22 cellular contexts compared by ENCODE assay signal in genomic region chr11:102603576-102603975, GRCh38. TPM values are rescaled to one million over a fixed set of nuclear protein-coding genes. Genes with fewer than 3 reads are reported as not detected.
A peak's percentile ranks its signal among the peaks of the same experiment; 100 is the strongest.
DNase-seq lines count a peak whose midpoint lies in the region; ATAC-seq and TF ChIP-seq lines count a peak whose summit lies in the region.
"Had no signal": no experiment of that assay in that cellular context is flagged by ENCODE, and none has a peak within 500 bp of the region (broad histone marks: within the 10 kb centered on the region; RNA-seq: fewer than 3 reads in every experiment).

No MANE protein-coding gene starts in this region.

- H3K27me3 ChIP-seq in HCT116 (ENCODE audit: insufficient read depth, low read length) (no peaks in the 10 kb centered on the region), SJSA1 (replicated peaks) (no peaks in the 10 kb centered on the region), gastroesophageal sphincter (no peaks in the 10 kb centered on the region), skeletal muscle satellite cell (ENCODE audit: control insufficient read depth, insufficient read depth, low read length) (no peaks in the 10 kb centered on the region)
- H3K27me3 ChIP-seq: cardiac muscle cell, heart left ventricle had no signal

- no peak overlapping the region for H3K27ac Mint-ChIP-seq in naive thymus-derived CD8-positive, alpha-beta T cell
- H3K27ac Mint-ChIP-seq: immature natural killer cell; natural killer cell treated with Interleukin-12 subunit alpha and Interleukin-12 subunit beta and Interleukin-15 and Interleukin-18, amount 100 ng/mL, for 72 hours; stimulated activated naive CD8-positive, alpha-beta T cell treated with anti-CD3 and anti-CD28 coated beads, Interleukin-15, Interleukin-2, amounts not matched to agents 100 ng/mL and 50 ng/mL, for 24 hours had no signal

- H3K9me3 ChIP-seq in HCT116 (ENCODE audit: control insufficient read depth in 1 of 2, insufficient read depth in 1 of 2, low read depth in 1 of 2, low read length in 2 of 2), result no peaks in the 10 kb centered on the region
- H3K9me3 ChIP-seq in SJSA1 (replicated peaks), result no peaks in the 10 kb centered on the region
- H3K9me3 ChIP-seq in gastroesophageal sphincter, result no peaks in the 10 kb centered on the region
- no peaks in the 10 kb centered on the region for H3K9me3 ChIP-seq in skeletal muscle satellite cell (replicated peaks; ENCODE audit: low read length)
- H3K9me3 ChIP-seq: heart left ventricle, lower lobe of right lung, psoas muscle had no signal

- H3K4me3 ChIP-seq in HCT116 (replicated peaks in 1 of 2; ENCODE audit: low read depth in 1 of 2, low read length in 2 of 2) (peak overlapping the region in 1 of 2 experiments; percentile 27; a peak in 3 of 4 replicates), SJSA1 (no peak overlapping the region), gastroesophageal sphincter (no peak overlapping the region), skeletal muscle satellite cell (ENCODE audit: low read length) (peak overlapping the region; percentile 1)
- H3K4me3 ChIP-seq: cardiac muscle cell, heart left ventricle, lower lobe of right lung, psoas muscle had no signal

- POLR2A ChIA-PET in HCT116 (lab: Charles Lee), result interaction anchor here (1.0 kb wide), 1 partner anchor 9 kb away, joined by 5 read pairs; no protein-coding TSS in a partner anchor
- POLR2A ChIA-PET in naive thymus-derived CD8-positive, alpha-beta T cell (lab: Charles Lee), result interaction anchor here (0.7 kb wide), 1 partner anchor 107 kb away, joined by 3 read pairs; no protein-coding TSS in a partner anchor

- RAD21 ChIA-PET in HCT116 (lab: Charles Lee; ENCODE audit: low non-redundant PET in 1 of 2, low total read pairs in 2 of 2, uncharacterized antibody in 2 of 2, unreplicated experiment in 2 of 2), result interaction anchor here (0.6 to 1.4 kb wide), 4 partner anchors 9 to 85 kb away, joined by 3 to 7 read pairs (median 4); no protein-coding TSS in a partner anchor

- TF ChIP-seq POLR2A in HCT116 (IDR thresholded peaks at IDR 0.05; ENCODE audit: borderline replicate concordance, extremely low read depth, insufficient read depth, insufficient read length) (no peak), gastroesophageal sphincter (IDR thresholded peaks at IDR 0.05) (no peak)

- H3K4me1 ChIP-seq in HCT116 (ENCODE audit: control insufficient read depth in 1 of 2, insufficient read depth in 2 of 2, low read length in 2 of 2) (peaks cover 72 to 98% of the 10 kb centered on the region in 2 experiments), SJSA1 (replicated peaks) (peaks cover 51% of the 10 kb centered on the region), gastroesophageal sphincter (peaks cover 0 to 4% (median 0%) of the 10 kb centered on the region in 3 donors), skeletal muscle satellite cell (ENCODE audit: control insufficient read depth, insufficient read depth, low read length) (peaks cover 39% of the 10 kb centered on the region)
- H3K4me1 ChIP-seq: lower lobe of right lung, psoas muscle had no signal

- H3K36me3 ChIP-seq in HCT116 (ENCODE audit: control insufficient read depth in 1 of 2, insufficient read depth in 2 of 2, low read length in 2 of 2), result no peaks in the 10 kb centered on the region
- H3K36me3 ChIP-seq in SJSA1, result no peaks in the 10 kb centered on the region
- no peaks in the 10 kb centered on the region for H3K36me3 ChIP-seq in gastroesophageal sphincter
- no peaks in the 10 kb centered on the region for H3K36me3 ChIP-seq in skeletal muscle satellite cell (ENCODE audit: insufficient read depth, low read length)
- H3K36me3 ChIP-seq: cardiac muscle cell, heart left ventricle, lower lobe of right lung had no signal

- no peaks in the 10 kb centered on the region for H3K79me2 ChIP-seq in HCT116 (ENCODE audit: insufficient read depth, low read length)

- H3K27me3 Mint-ChIP-seq in naive thymus-derived CD8-positive, alpha-beta T cell, result peaks cover 0 to 6% (median 2%) of the 10 kb centered on the region in 5 donors
- H3K27me3 Mint-ChIP-seq: stimulated activated naive CD8-positive, alpha-beta T cell treated with anti-CD3 and anti-CD28 coated beads, Interleukin-15, Interleukin-2, amounts not matched to agents 100 ng/mL and 50 ng/mL, for 24 hours had no signal

- H3K4me3 Mint-ChIP-seq in naive thymus-derived CD8-positive, alpha-beta T cell, result no peak overlapping the region
- H3K4me3 Mint-ChIP-seq: immature natural killer cell; natural killer cell treated with Interleukin-12 subunit alpha and Interleukin-12 subunit beta and Interleukin-15 and Interleukin-18, amount 100 ng/mL, for 72 hours; stimulated activated naive CD8-positive, alpha-beta T cell treated with anti-CD3 and anti-CD28 coated beads, Interleukin-15, Interleukin-2, amounts not matched to agents 100 ng/mL and 50 ng/mL, for 24 hours had no signal

- DNase-seq in HCT116 (ENCODE audit: low read depth, low spot score) (no peak), SJSA1 (ENCODE audit: low read depth in 1 of 2, low spot score in 2 of 2) (no peak), NCI-H524 treated with DMSO at 0.1 percent for 48 hours (lab: John Stamatoyannopoulos, UW) (no peak)
- no peak for DNase-seq in naive thymus-derived CD8-positive, alpha-beta T cell
- DNase-seq: effector CD4-positive, alpha-beta T cell; immature natural killer cell; KBM-7; lower lobe of right lung; NCI-H1105; NCI-H524; psoas muscle; SIG-M5; T-helper 9 cell had no signal

- TF ChIP-seq CTCF in HCT116 (IDR thresholded peaks at IDR 0.05 in 2 of 3, conservative IDR thresholded peaks at IDR 0.05 in 1 of 3; ENCODE audit: borderline replicate concordance in 1 of 3, insufficient read depth in 1 of 3, low read depth in 2 of 3, low read length in 2 of 3) (no peak), gastroesophageal sphincter (IDR thresholded peaks at IDR 0.05) (no peak)

- CTCF ChIA-PET in HCT116 (lab: Charles Lee), result interaction anchor here (1.2 to 2.1 kb wide), 5 partner anchors 9 to 310 kb away, joined by 3 to 22 read pairs (median 3); no protein-coding TSS in a partner anchor

- no peaks in the 10 kb centered on the region for H3K36me3 Mint-ChIP-seq in naive thymus-derived CD8-positive, alpha-beta T cell
- H3K36me3 Mint-ChIP-seq: immature natural killer cell; natural killer cell treated with Interleukin-12 subunit alpha and Interleukin-12 subunit beta and Interleukin-15 and Interleukin-18, amount 100 ng/mL, for 72 hours had no signal

- H3K4me2 ChIP-seq in HCT116 (ENCODE audit: low read length) (peak overlapping the region; percentile 68), skeletal muscle satellite cell (ENCODE audit: low read length) (peak overlapping the region; percentile 27)

- peak overlapping the region; percentile 12 for H2AFZ ChIP-seq in HCT116 (ENCODE audit: low read depth, low read length, poor library complexity, severe bottlenecking)

- intact Hi-C loops in HCT116 (cut with micrococcal nuclease), result no loop called here

- H3K4me1 Mint-ChIP-seq in naive thymus-derived CD8-positive, alpha-beta T cell, result peaks cover 0 to 11% (median under 1%) of the 10 kb centered on the region in 4 donors
- H3K4me1 Mint-ChIP-seq: immature natural killer cell had no signal

- peak; percentile 12; the same call in 1 of the 2 replicates for ATAC-seq in HCT116
- ATAC-seq in gastroesophageal sphincter, result no peak
- ATAC-seq in GM21526 (IDR thresholded peaks at IDR 0.05; ENCODE audit: low FRiP score, unreplicated experiment), result no peak
- ATAC-seq in naive thymus-derived CD8-positive, alpha-beta T cell, result no peak
- ATAC-seq: activated CD4-positive, CD25-positive, alpha-beta regulatory T cell treated with anti-CD3 and anti-CD28 coated beads, Interleukin-2, amount 50 U/mL, for 24 hours; natural killer cell treated with Interleukin-12 subunit alpha and Interleukin-12 subunit beta and Interleukin-15 and Interleukin-18, amount 100 ng/mL, for 72 hours had no signal

- peak overlapping the region; percentile 85 for H3K27ac ChIP-seq in HCT116 (ENCODE audit: low read depth, low read length)
- peak overlapping the region; percentile 75 for H3K27ac ChIP-seq in SJSA1
- peak overlapping the region in 3 of 4 donors; percentile 4 to 43 (median 27) for H3K27ac ChIP-seq in gastroesophageal sphincter
- H3K27ac ChIP-seq: cardiac muscle cell, lower lobe of right lung, psoas muscle had no signal

- TSS peak; percentile 59 for BruUV-seq in HCT116 (replicated peaks; lab: Mats Ljungman, UMichigan)

- H3K9me3 Mint-ChIP-seq in naive thymus-derived CD8-positive, alpha-beta T cell, result no peaks in the 10 kb centered on the region
- H3K9me3 Mint-ChIP-seq: natural killer cell treated with Interleukin-12 subunit alpha and Interleukin-12 subunit beta and Interleukin-15 and Interleukin-18, amount 100 ng/mL, for 72 hours; stimulated activated naive CD8-positive, alpha-beta T cell treated with anti-CD3 and anti-CD28 coated beads, Interleukin-15, Interleukin-2, amounts not matched to agents 100 ng/mL and 50 ng/mL, for 24 hours had no signal

- no peak for TF ChIP-seq RAD21 in HCT116 (IDR thresholded peaks at IDR 0.05; ENCODE audit: low read depth)

- peak overlapping the region; percentile 59 for H3K9ac ChIP-seq in HCT116 (ENCODE audit: low read length)
- H3K9ac ChIP-seq in skeletal muscle satellite cell (ENCODE audit: low read depth, low read length), result no peak overlapping the region

- WGBS in gastroesophageal sphincter (ENCODE audit: low coverage in 1 of 2), 2 donors, result 47 to 81% methylated on average over 5 of the region's 5 CpGs

- H4K20me1 ChIP-seq in HCT116 (ENCODE audit: insufficient read depth), result no peaks in the 10 kb centered on the region

- TF ChIP-seq EP300 in gastroesophageal sphincter (IDR thresholded peaks at IDR 0.05), result no peak

- no peaks in the 10 kb centered on the region for H3K9me2 ChIP-seq in HCT116 (ENCODE audit: insufficient read depth)

TF ChIP-seq in HCT116, 20 proteins besides CTCF, POLR2A, EP300 and RAD21:
- TF ChIP-seq CBX3 (IDR thresholded peaks at IDR 0.05; ENCODE audit: low read depth) (no peak), ELF1 (IDR thresholded peaks at IDR 0.05; ENCODE audit: borderline replicate concordance, low read depth) (no peak), JUND (IDR thresholded peaks at IDR 0.05) (no peak), EZH2phosphoT487 (IDR thresholded peaks at IDR 0.05; ENCODE audit: borderline replicate concordance) (no peak), EZH2 (IDR thresholded peaks at IDR 0.05) (no peak), CEBPB (IDR thresholded peaks at IDR 0.05; ENCODE audit: low read depth) (no peak), MAX (IDR thresholded peaks at IDR 0.05) (no peak), FOSL1 (IDR thresholded peaks at IDR 0.05; ENCODE audit: low read depth) (peak; percentile 21; the same call in 1 of the 2 replicates)
TF ChIP-seq in HCT116: peak in this region for 1.

RNA-seq across cellular contexts. Expression of gene MMP20, which starts 21.6 kb away (rescaled TPM):
- total RNA-seq in HCT116 (2021; ENCODE audit: unreplicated experiment) (0.30 TPM), gastroesophageal sphincter (not detected)
- 0.04 TPM in 1 of 2 replicates, not detected in the other for polyA plus RNA-seq in HCT116 (2012)
- total RNA-seq in SJSA1 (2014; rRNA removed; shearing (Covaris generic)), result not detected in 2 replicates
- total RNA-seq in skeletal muscle satellite cell (2012; rRNA removed), result not detected in 2 replicates
- not detected for total RNA-seq in naive thymus-derived CD8-positive, alpha-beta T cell
- polyA plus RNA-seq in naive thymus-derived CD8-positive, alpha-beta T cell, result not detected
- total RNA-seq: cardiac muscle cell; heart left ventricle; lower lobe of right lung; natural killer cell treated with Interleukin-12 subunit alpha and Interleukin-12 subunit beta and Interleukin-15 and Interleukin-18, amount 100 ng/mL, for 72 hours; psoas muscle; urinary bladder had no signal
- polyA plus RNA-seq: cardiac muscle cell, heart left ventricle, immature natural killer cell, psoas muscle, urinary bladder had no signal

Comparison
In these comparisons a context has a peak if more than half of its experiments do, and no peak if none do; other contexts are left out.
1. H3K27ac ChIP-seq: peak in every context shown above with its lines; median percentile 85 in HCT116; 75 in SJSA1; 27 in gastroesophageal sphincter.